1 cellular context compared by ENCODE assay signal in genomic region chr3:52198643-52199608, GRCh38.
TF ChIP-seq lines count a peak whose summit lies in the region.

No MANE protein-coding gene starts in this region.

TF ChIP-seq in HepG2, 621 proteins besides CTCF, POLR2A, EP300 and RAD21:
- TF ChIP-seq ZNF34 (CRISPR knock-in tag; IDR thresholded peaks at IDR 0.05; ENCODE audit: borderline replicate concordance) (0 out of 2 replicates have a peak, but pooled peaks have one; percentile 41), ZNF816 (CRISPR knock-in tag; IDR thresholded peaks at IDR 0.05; ENCODE audit: borderline replicate concordance) (0 out of 2 replicates have a peak, but pooled peaks have one; percentile 4), AKNA (CRISPR knock-in tag; IDR thresholded peaks at IDR 0.05; ENCODE audit: borderline replicate concordance) (no peak), ZFAT (CRISPR knock-in tag; conservative IDR thresholded peaks at IDR 0.05) (no peak), ZNF556 (CRISPR knock-in tag; IDR thresholded peaks at IDR 0.05; ENCODE audit: borderline replicate concordance) (0 out of 2 replicates have a peak, but pooled peaks have one; percentile 1), ZNF83 (CRISPR knock-in tag; IDR thresholded peaks at IDR 0.05; ENCODE audit: borderline replicate concordance) (no peak), KMT2B (CRISPR knock-in tag; IDR thresholded peaks at IDR 0.05) (peak; percentile 5; the same call in 1 of the 2 replicates)
